In genomic region chr13:61765181-61765742, GRCh38 we compare ENCODE assay signal across 26 cellular contexts.
"Had no signal": no experiment of that assay in that cellular context is flagged by ENCODE, and none has a peak within 500 bp of the region (broad histone marks: within the 10 kb centered on the region; RNA-seq: fewer than 3 reads in every experiment).

No MANE protein-coding gene starts in this region.

- DNase-seq: activated CD4-positive, alpha-beta T cell treated with anti-CD3 and anti-CD28 coated beads for 48 hours; activated CD4-positive, alpha-beta T cell treated with anti-CD3 and anti-CD28 coated beads, Interleukin-2, amount 50 U/mL, for 48 hours; activated CD4-positive, CD25-positive, alpha-beta regulatory T cell treated with anti-CD3 and anti-CD28 coated beads, Interleukin-2, amount 50 U/mL, for 72 hours; activated CD8-positive, alpha-beta memory T cell treated with anti-CD3 and anti-CD28 coated beads, Interleukin-2, amount 10 ng/mL, durations not matched to agents 7 days and 5 days; activated effector memory CD4-positive, alpha-beta T cell treated with Interleukin-2 at 50 U/mL for 16 hours; activated naive CD4-positive, alpha-beta T cell; activated naive CD8-positive, alpha-beta T cell treated with anti-CD3 and anti-CD28 coated beads, Interleukin-2, amount 50 U/mL, for 24 hours; activated T-cell treated with anti-CD3 and anti-CD28 coated beads, Interleukin-2, amount 50 U/mL, for 24 hours; amniotic stem cell; Karpas-422; NCI-H1092; NCI-H1436; NCI-H1694 treated with DMSO at 0.1 percent for 48 hours; NCI-H2029 treated with DMSO at 0.1 percent for 48 hours; NCI-H345; NCI-H510A; NCI-H526 treated with DMSO at 0.1 percent for 48 hours; NCI-H82; Right ventricle myocardium superior; RPMI8226; SK-N-SH had no signal

- H3K4me2 ChIP-seq: SK-N-SH had no signal

- H3K9me3 ChIP-seq: SJCRH30, SK-N-SH had no signal

- H3K36me3 ChIP-seq: ascending aorta, cardiac muscle cell, SJCRH30 had no signal

- H3K27ac ChIP-seq: ascending aorta, cardiac muscle cell, SJCRH30 had no signal

- H3K4me3 ChIP-seq: ascending aorta, cardiac muscle cell, K562, SJCRH30 had no signal

- ATAC-seq: activated CD8-positive, alpha-beta memory T cell treated with anti-CD3 and anti-CD28 coated beads, Interleukin-2, amount 10 ng/mL, durations not matched to agents 7 days and 5 days; activated naive CD8-positive, alpha-beta T cell treated with anti-CD3 and anti-CD28 coated beads, Interleukin-2, amount 50 U/mL, for 24 hours; K562; WTC11 had no signal

- H3K4me1 ChIP-seq: ascending aorta, SJCRH30 had no signal

- H3K27me3 ChIP-seq: ascending aorta, cardiac muscle cell, SJCRH30 had no signal
